23 cellular contexts compared by ENCODE assay signal in genomic region chr3:30399394-30400181, GRCh38.
DNase-seq lines count a peak whose midpoint lies in the region; ATAC-seq and TF ChIP-seq lines count a peak whose summit lies in the region.
"Had no signal": no experiment of that assay in that cellular context is flagged by ENCODE, and none has a peak within 500 bp of the region (broad histone marks: within the 10 kb centered on the region; RNA-seq: fewer than 3 reads in every experiment).

No MANE protein-coding gene starts in this region.

- no peak overlapping the region for H3K4ac ChIP-seq in mesenchymal stem cell (ENCODE audit: low read depth in 1 of 2, low read length in 2 of 2)

- H3K9me3 ChIP-seq in fibroblast of lung (ENCODE audit: control insufficient read depth, insufficient read depth, low read depth, low read length) (no peaks in the 10 kb centered on the region), mesenchymal stem cell (ENCODE audit: control insufficient read depth, low read length) (no peaks in the 10 kb centered on the region)
- H3K9me3 ChIP-seq: left lung, tibial nerve had no signal

- H3K4me3 Mint-ChIP-seq in GM23338: no peak overlapping the region
- H3K4me3 Mint-ChIP-seq: activated CD4-positive, alpha-beta T cell treated with anti-CD3 and anti-CD28 coated beads, Interleukin-2, amount 10 ng/mL, durations not matched to agents 24 days and 14 days; activated CD8-positive, alpha-beta memory T cell treated with anti-CD3 and anti-CD28 coated beads, Interleukin-2, amount 10 ng/mL, durations not matched to agents 7 days and 5 days; activated T-helper 17 cell treated with anti-CD3 and anti-CD28 coated beads, Interleukin-2, amount 50 U/mL, for 72 hours; CD4-positive, alpha-beta memory T cell; stimulated activated naive CD8-positive, alpha-beta T cell treated with anti-CD3 and anti-CD28 coated beads, Interleukin-15, amount 100 ng/mL, for 72 hours had no signal

- H2BK5ac ChIP-seq in mesenchymal stem cell (ENCODE audit: low read depth, low read length, poor library complexity, severe bottlenecking): no peak overlapping the region

- no peak for ATAC-seq in GM23338
- ATAC-seq in HG02840 (IDR thresholded peaks at IDR 0.05; ENCODE audit: low FRiP score, unreplicated experiment): no peak
- no peak for ATAC-seq in stimulated activated naive CD8-positive, alpha-beta T cell treated with anti-CD3 and anti-CD28 coated beads, Interleukin-15, Interleukin-2, amounts not matched to agents 100 U/mL and 50 U/mL, for 24 hours
- ATAC-seq: activated CD8-positive, alpha-beta memory T cell treated with anti-CD3 and anti-CD28 coated beads, Interleukin-2, amount 10 ng/mL, durations not matched to agents 7 days and 5 days; activated T-helper 17 cell treated with anti-CD3 and anti-CD28 coated beads, Interleukin-2, amount 50 U/mL, for 72 hours; HCT116; left lung; stimulated activated naive CD8-positive, alpha-beta T cell treated with anti-CD3 and anti-CD28 coated beads, Interleukin-15, amount 100 ng/mL, for 72 hours had no signal

- no peak overlapping the region for H3K9ac ChIP-seq in fibroblast of lung (ENCODE audit: insufficient read depth, low read length)
- H3K9ac ChIP-seq in mesenchymal stem cell (ENCODE audit: low read length): no peak overlapping the region

- peak overlapping the region in 1 of 2 experiments; percentile 89 for H3K18ac ChIP-seq in mesenchymal stem cell (ENCODE audit: low read depth in 1 of 2, low read length in 2 of 2)

- H3K4me1 Mint-ChIP-seq in GM23338: peaks cover 11% of the 10 kb centered on the region

- H2BK15ac ChIP-seq in mesenchymal stem cell (ENCODE audit: low read depth, poor library complexity, severe bottlenecking): no peak overlapping the region

- no peaks in the 10 kb centered on the region for H3F3A ChIP-seq in GM23338 (replicated peaks; ENCODE audit: low read depth)

- H3K27me3 ChIP-seq in GM23338 (ENCODE audit: insufficient read depth): no peaks in the 10 kb centered on the region
- no peaks in the 10 kb centered on the region for H3K27me3 ChIP-seq in fibroblast of lung (ENCODE audit: control insufficient read depth, insufficient read depth, low read length)
- H3K27me3 ChIP-seq in mesenchymal stem cell (ENCODE audit: control insufficient read depth in 1 of 2, insufficient read depth in 1 of 2, low read length in 2 of 2): no peaks in the 10 kb centered on the region
- H3K27me3 ChIP-seq: left lung, tibial nerve had no signal

- H3K27ac ChIP-seq in GM23338 (ENCODE audit: low read depth) (no peak overlapping the region), fibroblast of lung (ENCODE audit: insufficient read depth, low read length) (no peak overlapping the region), mesenchymal stem cell (ENCODE audit: low read length, poor library complexity, severe bottlenecking) (no peak overlapping the region)
- H3K27ac ChIP-seq: epithelial cell of prostate had no signal

- no peaks in the 10 kb centered on the region for H3K79me2 ChIP-seq in GM23338 (replicated peaks; ENCODE audit: insufficient read depth)
- no peaks in the 10 kb centered on the region for H3K79me2 ChIP-seq in fibroblast of lung (ENCODE audit: control insufficient read depth, insufficient read depth, low read length)

- peaks cover 24% of the 10 kb centered on the region for H3K9me2 ChIP-seq in GM23338 (ENCODE audit: insufficient read depth)

- no peak overlapping the region for H2BK120ac ChIP-seq in mesenchymal stem cell (ENCODE audit: low read depth, low read length)

- H2AFZ ChIP-seq in GM23338 (no peak overlapping the region), fibroblast of lung (ENCODE audit: low read length) (no peak overlapping the region), mesenchymal stem cell (ENCODE audit: low read depth, low read length) (no peak overlapping the region)

- H4K8ac ChIP-seq in mesenchymal stem cell (ENCODE audit: low read length): peak overlapping the region; percentile 74

- TF ChIP-seq CTCF in GM23338 (conservative IDR thresholded peaks at IDR 0.05; ENCODE audit: low read depth in 2 of 2): no peak
- TF ChIP-seq CTCF in fibroblast of lung (conservative IDR thresholded peaks at IDR 0.05 in 1 of 2, IDR thresholded peaks at IDR 0.05 in 1 of 2; ENCODE audit: low read depth in 1 of 2, low read length in 2 of 2): no peak

- H3K27me3 Mint-ChIP-seq in GM23338 (ENCODE audit: insufficient read depth, low read depth, poor library complexity): no peaks in the 10 kb centered on the region
- H3K27me3 Mint-ChIP-seq: activated CD4-positive, alpha-beta T cell treated with anti-CD3 and anti-CD28 coated beads, Interleukin-2, amount 10 ng/mL, durations not matched to agents 24 days and 14 days; stimulated activated naive CD8-positive, alpha-beta T cell treated with anti-CD3 and anti-CD28 coated beads, Interleukin-15, amount 100 ng/mL, for 72 hours had no signal

- no peaks in the 10 kb centered on the region; the same call in none of the 2 replicates for H3K4me1 ChIP-seq in GM23338 (ENCODE audit: insufficient read depth)
- H3K4me1 ChIP-seq in fibroblast of lung (ENCODE audit: control insufficient read depth, extremely low read depth, insufficient read depth, low read length): peaks cover 4% of the 10 kb centered on the region
- no peaks in the 10 kb centered on the region for H3K4me1 ChIP-seq in mesenchymal stem cell (ENCODE audit: control insufficient read depth, insufficient read depth, low read depth, low read length)
- H3K4me1 ChIP-seq: left lung had no signal

- H2AK5ac ChIP-seq in mesenchymal stem cell (ENCODE audit: low read length, severe bottlenecking): no peak overlapping the region

- no peaks in the 10 kb centered on the region for H4K20me1 ChIP-seq in GM23338 (replicated peaks; ENCODE audit: insufficient read depth)
- H4K20me1 ChIP-seq in fibroblast of lung (ENCODE audit: control insufficient read depth, extremely low read depth, insufficient read depth, low read length): no peaks in the 10 kb centered on the region

- H3K14ac ChIP-seq in mesenchymal stem cell (ENCODE audit: low read length in 2 of 2): no peak overlapping the region

- DNase-seq in GM23338 (ENCODE audit: low spot score): peak; percentile 21
- peak; percentile 31 for DNase-seq in NCI-H226
- peak; percentile 34 to 46 for DNase-seq in fibroblast of lung (ENCODE audit: low read depth in 2 of 2)
- DNase-seq in mesenchymal stem cell: peak; percentile 61
- no peak for DNase-seq in HUDEP-2 (lab: John Stamatoyannopoulos, UW; ENCODE audit: unreplicated experiment in 76 of 76)
- no peak for DNase-seq in stimulated activated naive CD8-positive, alpha-beta T cell treated with anti-CD3 and anti-CD28 coated beads, Interleukin-15, Interleukin-2, amounts not matched to agents 100 U/mL and 50 U/mL, for 24 hours
- DNase-seq: activated CD4-positive, alpha-beta T cell treated with anti-CD3 and anti-CD28 coated beads, Interleukin-2, amount 10 ng/mL, durations not matched to agents 24 days and 14 days; activated CD8-positive, alpha-beta memory T cell treated with anti-CD3 and anti-CD28 coated beads, Interleukin-2, amount 10 ng/mL, durations not matched to agents 7 days and 5 days; CD4-positive, alpha-beta memory T cell; central memory CD4-positive, alpha-beta T cell; DMS79; left lung; NCI-H146; NCI-H774; SIG-M5; small intestine; stimulated activated CD4-positive, alpha-beta T cell treated with anti-CD3 and anti-CD28 coated beads, Interleukin-4, amount 100 ng/mL, for 1 hour; stimulated activated naive CD8-positive, alpha-beta T cell treated with anti-CD3 and anti-CD28 coated beads, Interleukin-15, amount 100 ng/mL, for 72 hours had no signal

- H3K4me2 ChIP-seq in GM23338 (no peak overlapping the region), fibroblast of lung (ENCODE audit: extremely low read depth, insufficient read depth, low read length) (no peak overlapping the region), mesenchymal stem cell (ENCODE audit: low read length, poor library complexity, severe bottlenecking) (no peak overlapping the region)

- H3K36me3 Mint-ChIP-seq in GM23338 (ENCODE audit: low read depth): no peaks in the 10 kb centered on the region
- H3K36me3 Mint-ChIP-seq: CD4-positive, alpha-beta memory T cell had no signal

- no peak overlapping the region for H3K4me3 ChIP-seq in GM23338
- no peak overlapping the region for H3K4me3 ChIP-seq in fibroblast of lung (replicated peaks in 1 of 4; ENCODE audit: control extremely low read depth in 1 of 4, insufficient read depth in 1 of 4, low read depth in 3 of 4, low read length in 4 of 4)
- no peak overlapping the region for H3K4me3 ChIP-seq in mesenchymal stem cell (ENCODE audit: insufficient read depth in 1 of 2, low read depth in 1 of 2, low read length in 2 of 2)
- H3K4me3 ChIP-seq: left lung, tibial nerve had no signal

- WGBS in mesenchymal stem cell: 0% methylated on average over 1 of the region's 2 CpGs

- H3K36me3 ChIP-seq in GM23338 (ENCODE audit: insufficient read depth) (0 out of 2 replicates have a peak, but pooled peaks cover 2% of the 10 kb centered on the region), fibroblast of lung (ENCODE audit: control insufficient read depth, insufficient read depth, low read length) (no peaks in the 10 kb centered on the region), mesenchymal stem cell (ENCODE audit: control insufficient read depth in 1 of 2, insufficient read depth in 2 of 2, low read depth in 1 of 2, low read length in 2 of 2) (no peaks in the 10 kb centered on the region)
- H3K36me3 ChIP-seq: left lung, tibial nerve had no signal

- no peak overlapping the region for H3K27ac Mint-ChIP-seq in GM23338
- H3K27ac Mint-ChIP-seq: activated CD4-positive, alpha-beta T cell treated with anti-CD3 and anti-CD28 coated beads, Interleukin-2, amount 10 ng/mL, durations not matched to agents 24 days and 14 days; activated CD8-positive, alpha-beta memory T cell treated with anti-CD3 and anti-CD28 coated beads, Interleukin-2, amount 10 ng/mL, durations not matched to agents 7 days and 5 days; activated T-helper 17 cell treated with anti-CD3 and anti-CD28 coated beads, Interleukin-2, amount 50 U/mL, for 72 hours; stimulated activated naive CD8-positive, alpha-beta T cell treated with anti-CD3 and anti-CD28 coated beads, Interleukin-15, amount 100 ng/mL, for 72 hours had no signal

- H3K23ac ChIP-seq in mesenchymal stem cell (ENCODE audit: low read length in 2 of 2): no peak overlapping the region

- no peaks in the 10 kb centered on the region for H3K79me1 ChIP-seq in mesenchymal stem cell (replicated peaks; ENCODE audit: low read length, poor library complexity, severe bottlenecking)

- H3K9me3 Mint-ChIP-seq in GM23338: no peaks in the 10 kb centered on the region

- H4K91ac ChIP-seq in mesenchymal stem cell (ENCODE audit: low read length): no peak overlapping the region

- peak overlapping the region in 1 of 2 experiments; percentile 63 for H2BK12ac ChIP-seq in mesenchymal stem cell (ENCODE audit: low read length in 2 of 2)

TF ChIP-seq in GM23338, 12 proteins besides CTCF, POLR2A, EP300 and RAD21:
- TF ChIP-seq POLR2AphosphoS5 (IDR thresholded peaks at IDR 0.05; ENCODE audit: low read depth) (no peak), NANOG (IDR thresholded peaks at IDR 0.05; ENCODE audit: borderline replicate concordance) (no peak)

Comparison
In these comparisons a context has a peak if more than half of its experiments do, and no peak if none do; other contexts are left out.
1. DNase-seq: peak in GM23338 (single experiment), NCI-H226 (single experiment), fibroblast of lung (2 of 2) and mesenchymal stem cell (single experiment); none in HUDEP-2 (0 of 76) and stimulated activated naive CD8-positive, alpha-beta T cell treated with anti-CD3 and anti-CD28 coated beads, Interleukin-15, Interleukin-2, amounts not matched to agents 100 U/mL and 50 U/mL, for 24 hours (single experiment).